ENCODE assay signal across 20 cellular contexts in genomic region chr13:33940898-33941297, GRCh38.
DNase-seq lines count a peak whose midpoint lies in the region; ATAC-seq and TF ChIP-seq lines count a peak whose summit lies in the region.
"Had no signal": no experiment of that assay in that cellular context is flagged by ENCODE, and none has a peak within 500 bp of the region (broad histone marks: within the 10 kb centered on the region; RNA-seq: fewer than 3 reads in every experiment).

No MANE protein-coding gene starts in this region.

- no peak overlapping the region for H3K4me3 ChIP-seq in H7 (ENCODE audit: insufficient read depth, low read depth, low read length)
- H3K4me3 ChIP-seq in RWPE2 (ENCODE audit: severe bottlenecking) = no peak overlapping the region
- H3K4me3 ChIP-seq in neural progenitor cell = no peak overlapping the region
- H3K4me3 ChIP-seq: ovary, upper lobe of right lung had no signal

- no peaks in the 10 kb centered on the region for H3K27me3 Mint-ChIP-seq in neural progenitor cell (ENCODE audit: insufficient read depth, low read depth)
- H3K27me3 Mint-ChIP-seq: activated CD4-positive, alpha-beta memory T cell treated with anti-CD3 and anti-CD28 coated beads for 36 hours; activated T-helper 17 cell treated with anti-CD3 and anti-CD28 coated beads, Interleukin-2, amount 50 U/mL, for 72 hours; dendritic cell treated with granulocyte-macrophage colony-stimulating factor and Interleukin-4, amounts not matched to agents 40 ng/mL and 50 ng/mL, for 4 days; stimulated activated naive B cell treated with anti-CD40 and anti-IgM and Interleukin-4, amounts not matched to agents 10 μg/mL and 1 μg/mL and 100 μg/mL, for 72 hours had no signal

- H3K27me3 ChIP-seq in H7 (ENCODE audit: control insufficient read depth, insufficient read depth, low read length) (no peaks in the 10 kb centered on the region), RWPE2 (ENCODE audit: insufficient read depth, poor library complexity, severe bottlenecking) (no peaks in the 10 kb centered on the region), neural progenitor cell (no peaks in the 10 kb centered on the region)
- H3K27me3 ChIP-seq: BE2C, ovary, upper lobe of right lung had no signal

- H4K20me1 ChIP-seq in neural progenitor cell (ENCODE audit: low read depth) = no peaks in the 10 kb centered on the region

- H3K36me3 Mint-ChIP-seq in neural progenitor cell = peaks cover 1% of the 10 kb centered on the region
- H3K36me3 Mint-ChIP-seq: activated CD4-positive, alpha-beta memory T cell treated with anti-CD3 and anti-CD28 coated beads for 36 hours; stimulated activated naive B cell treated with anti-CD40 and anti-IgM and Interleukin-4, amounts not matched to agents 10 μg/mL and 1 μg/mL and 100 μg/mL, for 72 hours had no signal

- H3F3A ChIP-seq in neural progenitor cell (ENCODE audit: low read depth) = no peaks in the 10 kb centered on the region

- H3K36me3 ChIP-seq in H7 (replicated peaks; ENCODE audit: control insufficient read depth, insufficient read depth, low read length) (no peaks in the 10 kb centered on the region), RWPE2 (ENCODE audit: low read depth) (no peaks in the 10 kb centered on the region), neural progenitor cell (peaks cover 4% of the 10 kb centered on the region)
- H3K36me3 ChIP-seq: ovary, upper lobe of right lung had no signal

- peak overlapping the region; percentile 38 for H2AFZ ChIP-seq in neural progenitor cell (replicated peaks)

- no peak for TF ChIP-seq POLR2A in GM18505 (IDR thresholded peaks at IDR 0.05; ENCODE audit: borderline replicate concordance, extremely low read depth, insufficient read depth, insufficient read length)

- TF ChIP-seq CTCF in RWPE2 (IDR thresholded peaks at IDR 0.05; ENCODE audit: poor library complexity, severe bottlenecking) (no peak), neural progenitor cell (IDR thresholded peaks at IDR 0.05) (no peak)

- no peak overlapping the region for H3K4me3 Mint-ChIP-seq in neural progenitor cell
- H3K4me3 Mint-ChIP-seq: activated CD4-positive, alpha-beta memory T cell treated with anti-CD3 and anti-CD28 coated beads for 36 hours; activated T-helper 17 cell treated with anti-CD3 and anti-CD28 coated beads, Interleukin-2, amount 50 U/mL, for 72 hours; dendritic cell treated with granulocyte-macrophage colony-stimulating factor and Interleukin-4, amounts not matched to agents 40 ng/mL and 50 ng/mL, for 4 days; stimulated activated naive B cell treated with anti-CD40 and anti-IgM and Interleukin-4, amounts not matched to agents 10 μg/mL and 1 μg/mL and 100 μg/mL, for 72 hours had no signal

- no peak overlapping the region for H3K27ac ChIP-seq in RWPE2 (ENCODE audit: poor library complexity, severe bottlenecking)
- H3K27ac ChIP-seq in neural progenitor cell = no peak overlapping the region
- H3K27ac ChIP-seq: ovary, upper lobe of right lung had no signal

- H3K9me3 ChIP-seq in RWPE2 (ENCODE audit: severe bottlenecking) = no peaks in the 10 kb centered on the region
- no peaks in the 10 kb centered on the region for H3K9me3 ChIP-seq in neural progenitor cell (ENCODE audit: low read depth)
- H3K9me3 ChIP-seq: BE2C, ovary, SK-N-SH, upper lobe of right lung had no signal

- no peak overlapping the region for H3K4me2 ChIP-seq in neural progenitor cell
- H3K4me2 ChIP-seq: SK-N-SH had no signal

- H3K4me1 ChIP-seq in RWPE2 (ENCODE audit: insufficient read depth, poor library complexity, severe bottlenecking) = peaks cover 8% of the 10 kb centered on the region
- peaks cover 21% of the 10 kb centered on the region for H3K4me1 ChIP-seq in neural progenitor cell
- H3K4me1 ChIP-seq: upper lobe of right lung had no signal

- H3K4me1 Mint-ChIP-seq in neural progenitor cell = peaks cover 7% of the 10 kb centered on the region
- H3K4me1 Mint-ChIP-seq: activated T-helper 17 cell treated with anti-CD3 and anti-CD28 coated beads, Interleukin-2, amount 50 U/mL, for 72 hours; stimulated activated naive B cell treated with anti-CD40 and anti-IgM and Interleukin-4, amounts not matched to agents 10 μg/mL and 1 μg/mL and 100 μg/mL, for 72 hours had no signal

- H3K9me3 Mint-ChIP-seq in neural progenitor cell = no peaks in the 10 kb centered on the region
- H3K9me3 Mint-ChIP-seq: activated CD4-positive, alpha-beta memory T cell treated with anti-CD3 and anti-CD28 coated beads for 36 hours; activated T-helper 17 cell treated with anti-CD3 and anti-CD28 coated beads, Interleukin-2, amount 50 U/mL, for 72 hours; stimulated activated naive B cell treated with anti-CD40 and anti-IgM and Interleukin-4, amounts not matched to agents 10 μg/mL and 1 μg/mL and 100 μg/mL, for 72 hours had no signal

- intact Hi-C loops in posterior cingulate gyrus (cut with DNase I) = no loop called here

- no peak overlapping the region for H3K9ac ChIP-seq in neural progenitor cell
- H3K9ac ChIP-seq: SK-N-SH had no signal

- DNase-seq in H7 (peak; percentile 15), RWPE2 (ENCODE audit: low spot score) (no peak), fibroblast of the conjunctiva (ENCODE audit: low read depth) (peak; percentile 6), neural progenitor cell (ENCODE audit: low spot score) (peak; percentile 45), posterior cingulate gyrus (no peak), DMS114 treated with DMSO at 0.1 percent for 48 hours (lab: John Stamatoyannopoulos, UW; ENCODE audit: unreplicated experiment) (no peak)
- DNase-seq: activated CD4-positive, alpha-beta memory T cell treated with anti-CD3 and anti-CD28 coated beads for 36 hours; amygdala; BE2C; midbrain; NCI-H1105; NCI-H345; ovary; SK-N-SH; small intestine; stimulated activated naive B cell treated with anti-CD40 and anti-IgM and Interleukin-4, amounts not matched to agents 10 μg/mL and 1 μg/mL and 100 μg/mL, for 72 hours; upper lobe of right lung had no signal

- no peak overlapping the region for H3K27ac Mint-ChIP-seq in neural progenitor cell
- H3K27ac Mint-ChIP-seq: activated CD4-positive, alpha-beta memory T cell treated with anti-CD3 and anti-CD28 coated beads for 36 hours; activated T-helper 17 cell treated with anti-CD3 and anti-CD28 coated beads, Interleukin-2, amount 50 U/mL, for 72 hours; dendritic cell treated with granulocyte-macrophage colony-stimulating factor and Interleukin-4, amounts not matched to agents 40 ng/mL and 50 ng/mL, for 4 days; stimulated activated naive B cell treated with anti-CD40 and anti-IgM and Interleukin-4, amounts not matched to agents 10 μg/mL and 1 μg/mL and 100 μg/mL, for 72 hours had no signal

- ATAC-seq in RWPE2 (ENCODE audit: low read depth) (peak; percentile 82), GM18505 (IDR thresholded peaks at IDR 0.05; ENCODE audit: unreplicated experiment) (no peak)
- ATAC-seq: activated T-helper 17 cell treated with anti-CD3 and anti-CD28 coated beads, Interleukin-2, amount 50 U/mL, for 72 hours; stimulated activated naive B cell treated with anti-CD40 and anti-IgM and Interleukin-4, amounts not matched to agents 10 μg/mL and 1 μg/mL and 100 μg/mL, for 72 hours; upper lobe of right lung had no signal

- H3K79me2 ChIP-seq in neural progenitor cell (ENCODE audit: low read depth) = no peaks in the 10 kb centered on the region

Comparison
In these comparisons a context has a peak if more than half of its experiments do, and no peak if none do; other contexts are left out.
1. DNase-seq: peak in H7 (single experiment), fibroblast of the conjunctiva (single experiment) and neural progenitor cell (single experiment); none in RWPE2 (single experiment), posterior cingulate gyrus (0 of 10) and DMS114 treated with DMSO at 0.1 percent for 48 hours (single experiment).